ENCODE assay signal across 4 cellular contexts in the genomic region with DNA sequence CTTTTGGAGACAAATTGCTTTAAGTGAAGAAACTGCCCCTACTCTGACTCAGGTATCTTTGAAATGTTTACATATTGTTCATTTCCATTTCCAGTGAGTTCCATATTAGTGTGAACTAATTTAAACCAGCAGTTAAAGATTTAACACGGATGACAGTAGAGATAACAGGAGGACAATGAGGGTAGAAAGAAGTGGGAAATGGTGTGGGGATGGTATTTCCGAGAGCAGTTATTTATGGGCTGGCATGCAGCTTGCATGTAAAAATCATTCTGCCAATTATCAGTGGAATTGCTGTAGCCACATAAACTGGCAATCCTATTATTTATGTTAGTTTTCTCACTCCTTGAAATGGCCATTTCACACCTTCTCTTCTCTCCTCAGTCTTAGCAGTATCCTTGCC. TPM values are rescaled to one million over a fixed set of nuclear protein-coding genes. Genes with fewer than 3 reads are reported as not detected.
"Had no signal": no experiment of that assay in that cellular context is flagged by ENCODE, and none has a peak within 500 bp of the region (broad histone marks: within the 10 kb centered on the region; RNA-seq: fewer than 3 reads in every experiment).

No MANE protein-coding gene starts in this region.

- ATAC-seq: GM12878 had no signal

- DNase-seq: GDM1, GF-D8 had no signal

- H3K4me3 ChIP-seq: GM12878 had no signal

RNA-seq across cellular contexts. Expression of a gene that starts 8.6 kb away (rescaled TPM):
- total RNA-seq: G401 had no signal
